8 cellular contexts compared by ENCODE assay signal in genomic region chr4:86892639-86892965, GRCh38. TPM values are rescaled to one million over a fixed set of nuclear protein-coding genes. Genes with fewer than 3 reads are reported as not detected.
DNase-seq lines count a peak whose midpoint lies in the region; ATAC-seq, FAIRE-seq and TF ChIP-seq lines count a peak whose summit lies in the region.

No MANE protein-coding gene starts in this region.

- peaks cover 14% of the 10 kb centered on the region for H3K27me3 ChIP-seq in HUES48 (ENCODE audit: control insufficient read depth, insufficient read depth, low read length)
- no peaks in the 10 kb centered on the region for H3K27me3 ChIP-seq in breast epithelium
- peaks cover 24% of the 10 kb centered on the region for H3K27me3 ChIP-seq in mononuclear cell (ENCODE audit: insufficient read depth, low read length)

- peak overlapping the region; percentile 77 for H3K4me3 ChIP-seq in HUES48 (ENCODE audit: low read depth, low read length)
- peak overlapping the region; percentile 73 to 91 (median 87) for H3K4me3 ChIP-seq in breast epithelium
- H3K4me3 ChIP-seq in mononuclear cell (ENCODE audit: low read length): peak overlapping the region; percentile 41

- ATAC-seq in GM19455 (IDR thresholded peaks at IDR 0.05; ENCODE audit: unreplicated experiment): no peak
- no peak for ATAC-seq in HG02970 (IDR thresholded peaks at IDR 0.05; ENCODE audit: low FRiP score, unreplicated experiment)

- no peaks in the 10 kb centered on the region for H3K36me3 ChIP-seq in HUES48 (ENCODE audit: control insufficient read depth, insufficient read depth, low read length)
- no peaks in the 10 kb centered on the region for H3K36me3 ChIP-seq in breast epithelium

- H3K4me1 ChIP-seq in HUES48 (ENCODE audit: control insufficient read depth, insufficient read depth, low read length) (peaks cover 17% of the 10 kb centered on the region), breast epithelium (no peaks in the 10 kb centered on the region), mononuclear cell (ENCODE audit: insufficient read depth, low read length) (peaks cover 13% of the 10 kb centered on the region)

- TF ChIP-seq CTCF in D721Med (IDR thresholded peaks at IDR 0.05; ENCODE audit: insufficient read depth, missing control alignments) (no peak), breast epithelium (IDR thresholded peaks at IDR 0.05) (no peak), GM13976 (IDR thresholded peaks at IDR 0.05; ENCODE audit: borderline replicate concordance, control extremely low read depth, extremely low read depth, insufficient read depth, missing control alignments) (no peak)

- DNase-seq in D721Med (ENCODE audit: insufficient read length, low spot score) (no peak), breast epithelium (ENCODE audit: low spot score in 2 of 2) (no peak), GM13976 (ENCODE audit: low spot score) (no peak), DMS79 (lab: John Stamatoyannopoulos, UW) (no peak)

- H3K9me3 ChIP-seq in HUES48 (ENCODE audit: control insufficient read depth, insufficient read depth, low read length) (no peaks in the 10 kb centered on the region), breast epithelium (no peaks in the 10 kb centered on the region), mononuclear cell (ENCODE audit: low read depth, low read length) (no peaks in the 10 kb centered on the region)

- in situ Hi-C loops in GM13976 (cut with MboI; ENCODE audit: low sequenced_read_pairs, unreplicated experiment): no loop called here

- TF ChIP-seq POLR2A in breast epithelium (IDR thresholded peaks at IDR 0.05): no peak

- FAIRE-seq in D721Med (lab: Jason Lieb, UNC): peak; percentile 51

- H3K27ac ChIP-seq in HUES48 (ENCODE audit: low read depth, low read length): peak overlapping the region; percentile 87
- peak overlapping the region; percentile 92 to 99 for H3K27ac ChIP-seq in breast epithelium

- intact Hi-C loops in breast epithelium (cut with DNase I; ENCODE audit: low total_unique reads): no loop called here

- peak overlapping the region; percentile 86 for H3K9ac ChIP-seq in HUES48 (ENCODE audit: low read depth, low read length)

RNA-seq across cellular contexts. Expression of gene C4orf36, which starts 0.4 kb away (rescaled TPM):
- total RNA-seq in breast epithelium (1 to 10 TPM in 2 of 3 donors, under 1 TPM in 1; 0.96 to 6.6 (median 5.7) TPM), mononuclear cell (not detected)

RNA-seq across cellular contexts. Expression of gene AFF1, which starts 42.2 kb away (rescaled TPM):
- total RNA-seq in breast epithelium: 10 to 100 TPM; 67.2 to 80.5 (median 70.5) TPM
- 31.7 TPM for total RNA-seq in mononuclear cell

RNA-seq across cellular contexts. Expression of gene SLC10A6, which starts 43.4 kb away (rescaled TPM):
- total RNA-seq in breast epithelium (1 to 10 TPM; 4.0 to 5.9 (median 4.6) TPM), mononuclear cell (not detected)
